ENCODE assay signal across 12 cellular contexts in the genomic region with DNA sequence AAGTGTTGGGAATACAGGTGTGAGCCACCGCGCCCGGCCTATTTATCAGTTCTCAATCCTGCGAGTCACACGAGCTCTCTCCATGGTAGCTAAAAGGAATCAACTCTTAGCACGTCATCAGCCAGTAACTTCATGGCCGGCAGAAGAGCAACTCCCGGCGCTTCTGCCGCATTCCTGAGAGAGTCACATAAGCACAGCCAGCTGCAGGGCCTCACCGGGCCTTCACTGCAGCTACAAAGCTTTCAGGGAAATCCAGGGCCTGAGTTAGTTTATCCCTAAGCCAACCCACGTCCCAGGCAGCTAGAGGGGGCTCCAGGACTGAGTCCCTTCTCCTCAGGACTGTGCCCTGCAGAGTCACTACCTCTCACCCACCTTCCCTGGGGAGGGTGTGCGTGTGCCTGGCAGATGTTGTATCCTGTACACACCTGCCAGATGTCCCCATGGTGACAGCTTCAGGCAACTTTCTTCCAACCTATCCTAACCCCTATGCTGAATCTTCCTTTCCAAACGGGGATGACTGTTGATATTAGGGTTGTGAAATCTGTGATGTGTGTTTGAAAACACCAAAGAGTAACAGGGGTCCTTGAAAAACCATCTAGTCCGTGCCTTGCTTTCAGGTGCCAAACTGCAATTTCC. TPM values are rescaled to one million over a fixed set of nuclear protein-coding genes. Genes with fewer than 3 reads are reported as not detected.
DNase-seq lines count a peak whose midpoint lies in the region; ATAC-seq and TF ChIP-seq lines count a peak whose summit lies in the region.
"Had no signal": no experiment of that assay in that cellular context is flagged by ENCODE, and none has a peak within 500 bp of the region (broad histone marks: within the 10 kb centered on the region; RNA-seq: fewer than 3 reads in every experiment).

No MANE protein-coding gene starts in this region.

- H3K9me3 ChIP-seq in osteoblast (ENCODE audit: low read depth, low read length) = no peaks in the 10 kb centered on the region

- no peak overlapping the region for H2AFZ ChIP-seq in osteoblast (ENCODE audit: low read length)
- H2AFZ ChIP-seq: PC-9 had no signal

- H3K27ac ChIP-seq in osteoblast (ENCODE audit: low read depth, low read length) = no peak overlapping the region
- H3K27ac ChIP-seq: PC-9 had no signal

- no peak overlapping the region for H3K4me2 ChIP-seq in osteoblast (ENCODE audit: insufficient read depth, low read length)
- H3K4me2 ChIP-seq: PC-9 had no signal

- no peaks in the 10 kb centered on the region for H3K27me3 ChIP-seq in osteoblast (ENCODE audit: insufficient read depth, low read length)

- H3K4me1 ChIP-seq in osteoblast (ENCODE audit: insufficient read depth, low read length) = no peaks in the 10 kb centered on the region

- H4K20me1 ChIP-seq in osteoblast (ENCODE audit: insufficient read depth, low read length) = peaks cover 80% of the 10 kb centered on the region

- H3K36me3 ChIP-seq in osteoblast (ENCODE audit: insufficient read depth, low read length) = peaks cover 8% of the 10 kb centered on the region

- TF ChIP-seq CTCF in fibroblast of mammary gland (conservative IDR thresholded peaks at IDR 0.05; ENCODE audit: control insufficient read depth, insufficient read depth, low read depth, low read length) = no peak
- TF ChIP-seq CTCF in osteoblast (IDR thresholded peaks at IDR 0.05; ENCODE audit: extremely low read depth, low read depth, low read length) = no peak

- no peak for ATAC-seq in HG03442 (IDR thresholded peaks at IDR 0.05; ENCODE audit: unreplicated experiment)
- no peak for ATAC-seq in GM19324 (IDR thresholded peaks at IDR 0.05; ENCODE audit: low FRiP score, unreplicated experiment)

- H3K4me3 ChIP-seq in fibroblast of mammary gland (ENCODE audit: control insufficient read depth, low read depth, low read length) = no peak overlapping the region
- H3K4me3 ChIP-seq in osteoblast (ENCODE audit: insufficient read depth, low read length) = no peak overlapping the region
- H3K4me3 ChIP-seq: PC-9 had no signal

- H3K79me2 ChIP-seq in osteoblast (ENCODE audit: insufficient read depth, low read length) = peaks cover 74% of the 10 kb centered on the region

- peak; percentile 51 for DNase-seq in COLO668 (lab: John Stamatoyannopoulos, UW; ENCODE audit: unreplicated experiment)
- DNase-seq in NCI-H69 (lab: John Stamatoyannopoulos, UW) = peak; percentile 34
- peak; percentile 15 for DNase-seq in fibroblast of mammary gland (ENCODE audit: low read depth)
- DNase-seq in osteoblast (ENCODE audit: insufficient read length, low spot score, missing footprints) = peak; percentile 57
- no peak for DNase-seq in activated CD8-positive, alpha-beta memory T cell treated with anti-CD3 and anti-CD28 coated beads for 24 hours
- DNase-seq in activated T-cell treated with anti-CD3 and anti-CD28 coated beads, Interleukin-2, amount 50 U/mL, for 1 hour = no peak
- DNase-seq: head of caudate nucleus; NCI-H1694 treated with DMSO at 0.1 percent for 48 hours; PC-9; stimulated activated CD4-positive, alpha-beta T cell treated with anti-CD3 and anti-CD28 coated beads, Interleukin-12 subunit alpha, Interleukin-12 subunit beta, amount 100 ng/mL, for 4 hours had no signal

RNA-seq across cellular contexts. Expression of a gene that starts 45.9 kb away (rescaled TPM):
- 90.5 and 91.6 TPM in 2 replicates for total RNA-seq in osteoblast

Comparison
In these comparisons a context has a peak if more than half of its experiments do, and no peak if none do; other contexts are left out.
1. DNase-seq: peak in COLO668 (single experiment), NCI-H69 (single experiment), fibroblast of mammary gland (single experiment) and osteoblast (single experiment); none in activated CD8-positive, alpha-beta memory T cell treated with anti-CD3 and anti-CD28 coated beads for 24 hours (single experiment) and activated T-cell treated with anti-CD3 and anti-CD28 coated beads, Interleukin-2, amount 50 U/mL, for 1 hour (single experiment).